27 cellular contexts compared by ENCODE assay signal in genomic region chr16:2030036-2030435, GRCh38. TPM values are rescaled to one million over a fixed set of nuclear protein-coding genes. Genes with fewer than 3 reads are reported as not detected.
DNase-seq lines count a peak whose midpoint lies in the region; ATAC-seq and TF ChIP-seq lines count a peak whose summit lies in the region.
"Had no signal": no experiment of that assay in that cellular context is flagged by ENCODE, and none has a peak within 500 bp of the region (broad histone marks: within the 10 kb centered on the region; RNA-seq: fewer than 3 reads in every experiment).

No MANE protein-coding gene starts in this region.

- no peak overlapping the region for H3K23ac ChIP-seq in mesenchymal stem cell (ENCODE audit: low read length in 2 of 2)

- H3K9me2 ChIP-seq in hepatocyte (replicated peaks; ENCODE audit: insufficient read depth), result no peaks in the 10 kb centered on the region
- H3K9me2 ChIP-seq: SK-N-SH had no signal

- H2AK5ac ChIP-seq in mesenchymal stem cell (ENCODE audit: low read length, severe bottlenecking), result peak overlapping the region; percentile 72

- H3K9me3 ChIP-seq in Panc1 (ENCODE audit: control insufficient read depth, insufficient read depth, low read depth, low read length), result no peaks in the 10 kb centered on the region
- no peaks in the 10 kb centered on the region for H3K9me3 ChIP-seq in mesenchymal stem cell (ENCODE audit: control insufficient read depth, low read length)
- H3K9me3 ChIP-seq in subcutaneous abdominal adipose tissue (ENCODE audit: control insufficient read depth in 5 of 5, low read length in 5 of 5), result no peaks in the 10 kb centered on the region
- no peaks in the 10 kb centered on the region for H3K9me3 ChIP-seq in hepatocyte (ENCODE audit: low read depth)
- H3K9me3 ChIP-seq: SK-N-SH, thyroid gland had no signal

- POLR2A ChIA-PET in Panc1 (lab: Charles Lee), result no interaction called here

- no peak for ATAC-seq in Panc1
- ATAC-seq: effector memory CD8-positive, alpha-beta T cell; GM23338 had no signal

- H3K27me3 ChIP-seq in Panc1 (ENCODE audit: control insufficient read depth, insufficient read depth, low read length) (no peaks in the 10 kb centered on the region), mesenchymal stem cell (ENCODE audit: control insufficient read depth in 1 of 2, insufficient read depth in 1 of 2, low read length in 2 of 2) (peaks cover 0 to 15% of the 10 kb centered on the region in 2 experiments), subcutaneous abdominal adipose tissue (ENCODE audit: control insufficient read depth in 5 of 5, insufficient read depth in 4 of 5, low read length in 5 of 5) (no peaks in the 10 kb centered on the region), hepatocyte (no peaks in the 10 kb centered on the region)
- H3K27me3 ChIP-seq: thyroid gland had no signal

- no peak for TF ChIP-seq CTCF in Panc1 (IDR thresholded peaks at IDR 0.05)
- no peak for TF ChIP-seq CTCF in chondrocyte (IDR thresholded peaks at IDR 0.05)
- no peak for TF ChIP-seq CTCF in hepatocyte (IDR thresholded peaks at IDR 0.05; ENCODE audit: poor library complexity)

- H4K8ac ChIP-seq in mesenchymal stem cell (ENCODE audit: low read length), result peak overlapping the region; percentile 42

- peaks cover 7% of the 10 kb centered on the region for H3K79me1 ChIP-seq in mesenchymal stem cell (replicated peaks; ENCODE audit: low read length, poor library complexity, severe bottlenecking)

- H2BK15ac ChIP-seq in mesenchymal stem cell (ENCODE audit: low read depth, poor library complexity, severe bottlenecking), result no peak overlapping the region

- no peak overlapping the region for H2BK120ac ChIP-seq in mesenchymal stem cell (ENCODE audit: low read depth, low read length)

- no peak overlapping the region for H3K9ac ChIP-seq in mesenchymal stem cell (ENCODE audit: low read length)
- no peak overlapping the region for H3K9ac ChIP-seq in subcutaneous abdominal adipose tissue (ENCODE audit: low read length in 5 of 5)
- H3K9ac ChIP-seq: SK-N-SH had no signal

- H3K14ac ChIP-seq in mesenchymal stem cell (ENCODE audit: low read length in 2 of 2), result no peak overlapping the region

- H3K4ac ChIP-seq in mesenchymal stem cell (ENCODE audit: low read depth in 1 of 2, low read length in 2 of 2), result no peak overlapping the region

- no peak overlapping the region for H3K18ac ChIP-seq in mesenchymal stem cell (ENCODE audit: low read depth in 1 of 2, low read length in 2 of 2)

- H3K27ac ChIP-seq in Panc1 (ENCODE audit: low read length) (peak overlapping the region; percentile 95), mesenchymal stem cell (ENCODE audit: low read length, poor library complexity, severe bottlenecking) (no peak overlapping the region), subcutaneous abdominal adipose tissue (ENCODE audit: low read depth, low read length) (peak overlapping the region; percentile 86), hepatocyte (no peak overlapping the region)

- no peaks in the 10 kb centered on the region for H3K27me3 Mint-ChIP-seq in chondrocyte (ENCODE audit: low read depth)
- H3K27me3 Mint-ChIP-seq: CD8-positive, alpha-beta memory T cell; effector memory CD8-positive, alpha-beta T cell had no signal

- peaks cover 26% of the 10 kb centered on the region for H3K79me2 ChIP-seq in hepatocyte

- no peaks in the 10 kb centered on the region for H3K36me3 Mint-ChIP-seq in chondrocyte (ENCODE audit: low read depth)
- H3K36me3 Mint-ChIP-seq: brain; CD8-positive, alpha-beta memory T cell had no signal

- peaks cover 8% of the 10 kb centered on the region for H4K20me1 ChIP-seq in hepatocyte (ENCODE audit: insufficient read depth, poor library complexity, severe bottlenecking)

- H2AFZ ChIP-seq in mesenchymal stem cell (ENCODE audit: low read depth, low read length), result no peak overlapping the region
- H2AFZ ChIP-seq in hepatocyte, result no peak overlapping the region
- H2AFZ ChIP-seq: GM23338 had no signal

- H3K36me3 ChIP-seq in Panc1 (ENCODE audit: control insufficient read depth, insufficient read depth, low read length), result no peaks in the 10 kb centered on the region
- peaks cover 0 to 41% of the 10 kb centered on the region in 2 experiments for H3K36me3 ChIP-seq in mesenchymal stem cell (ENCODE audit: control insufficient read depth in 1 of 2, insufficient read depth in 2 of 2, low read depth in 1 of 2, low read length in 2 of 2)
- peaks cover 0 to 10% (median 7%) of the 10 kb centered on the region in 5 donors for H3K36me3 ChIP-seq in subcutaneous abdominal adipose tissue (ENCODE audit: control insufficient read depth in 5 of 5, insufficient read depth in 5 of 5, low read length in 5 of 5)
- H3K36me3 ChIP-seq in hepatocyte (replicated peaks; ENCODE audit: insufficient read depth, low read depth), result no peaks in the 10 kb centered on the region
- H3K36me3 ChIP-seq: thyroid gland had no signal

- H2BK12ac ChIP-seq in mesenchymal stem cell (ENCODE audit: low read length in 2 of 2), result no peak overlapping the region

- H3K27ac Mint-ChIP-seq in chondrocyte (ENCODE audit: unreplicated experiment), result no peak overlapping the region
- H3K27ac Mint-ChIP-seq: activated CD4-positive, alpha-beta T cell treated with anti-CD3 and anti-CD28 coated beads, Interleukin-2, amount 10 ng/mL, durations not matched to agents 24 days and 14 days; brain; effector memory CD8-positive, alpha-beta T cell; GM23338 had no signal

- peak overlapping the region; percentile 55 for H4K91ac ChIP-seq in mesenchymal stem cell (ENCODE audit: low read length)

- intact Hi-C loops in Panc1 (cut with micrococcal nuclease; ENCODE audit: unreplicated experiment), result no loop called here

- CTCF ChIA-PET in Panc1 (lab: Charles Lee), result no interaction called here

- no peaks in the 10 kb centered on the region for H3K9me3 Mint-ChIP-seq in chondrocyte (ENCODE audit: low read depth)
- H3K9me3 Mint-ChIP-seq: activated CD4-positive, alpha-beta T cell treated with anti-CD3 and anti-CD28 coated beads, Interleukin-2, amount 10 ng/mL, durations not matched to agents 24 days and 14 days; CD8-positive, alpha-beta memory T cell; effector memory CD8-positive, alpha-beta T cell; GM23338 had no signal

- WGBS in mesenchymal stem cell, result 80% methylated on average over 11 of the region's 11 CpGs
- WGBS in hepatocyte (ENCODE audit: low lambda C conversion rate, missing lambda C conversion rate), result 90% methylated on average over 11 of the region's 11 CpGs

- in situ Hi-C loops in Panc1 (cut with HindIII; ENCODE audit: low pct_unique_long_range_greater_than_20kb, low sequenced_read_pairs), result no loop called here

- peaks cover 48% of the 10 kb centered on the region for H3K4me1 Mint-ChIP-seq in chondrocyte (ENCODE audit: low read depth)
- H3K4me1 Mint-ChIP-seq: activated CD4-positive, alpha-beta T cell treated with anti-CD3 and anti-CD28 coated beads, Interleukin-2, amount 10 ng/mL, durations not matched to agents 24 days and 14 days had no signal

- H3K4me2 ChIP-seq in mesenchymal stem cell (ENCODE audit: low read length, poor library complexity, severe bottlenecking) (no peak overlapping the region), hepatocyte (no peak overlapping the region)
- H3K4me2 ChIP-seq: GM23338, SK-N-SH had no signal

- H2BK5ac ChIP-seq in mesenchymal stem cell (ENCODE audit: low read depth, low read length, poor library complexity, severe bottlenecking), result peak overlapping the region; percentile 8

- no peak overlapping the region for H3K4me3 Mint-ChIP-seq in chondrocyte (ENCODE audit: unreplicated experiment)
- H3K4me3 Mint-ChIP-seq: activated CD4-positive, alpha-beta T cell treated with anti-CD3 and anti-CD28 coated beads, Interleukin-2, amount 10 ng/mL, durations not matched to agents 24 days and 14 days; effector memory CD8-positive, alpha-beta T cell; GM23338 had no signal

- peaks cover 75% of the 10 kb centered on the region for H3K4me1 ChIP-seq in Panc1 (ENCODE audit: control insufficient read depth, insufficient read depth, low read length)
- H3K4me1 ChIP-seq in mesenchymal stem cell (ENCODE audit: control insufficient read depth, insufficient read depth, low read depth, low read length), result peaks cover 74% of the 10 kb centered on the region
- H3K4me1 ChIP-seq in subcutaneous abdominal adipose tissue (ENCODE audit: control insufficient read depth in 5 of 5, insufficient read depth in 5 of 5, low read length in 5 of 5), result peaks cover 6 to 88% (median 68%) of the 10 kb centered on the region in 5 donors
- H3K4me1 ChIP-seq in hepatocyte (ENCODE audit: insufficient read depth), result peaks cover 40% of the 10 kb centered on the region

- no TSS peak for BruUV-seq in Panc1 (replicated peaks; lab: Mats Ljungman, UMichigan)

- H3K4me3 ChIP-seq in Panc1 (ENCODE audit: low read depth in 2 of 2, low read length in 2 of 2) (no peak overlapping the region), mesenchymal stem cell (ENCODE audit: insufficient read depth in 1 of 2, low read depth in 1 of 2, low read length in 2 of 2) (no peak overlapping the region), subcutaneous abdominal adipose tissue (ENCODE audit: low read depth in 1 of 5, low read length in 5 of 5) (peak overlapping the region in 3 of 5 donors; percentile 80 to 89 (median 82)), hepatocyte (no peak overlapping the region)
- H3K4me3 ChIP-seq: GM23338 had no signal

- DNase-seq in Panc1 (ENCODE audit: low read depth, low spot score) (no peak), chondrocyte (ENCODE audit: low spot score) (peak; percentile 54), mesenchymal stem cell (no peak), DMS 273 treated with DMSO at 0.1 percent for 48 hours (lab: John Stamatoyannopoulos, UW) (no peak), glomerular visceral epithelial cell (ENCODE audit: extremely low spot score) (no peak), NOMO-1 (lab: John Stamatoyannopoulos, UW; ENCODE audit: unreplicated experiment in 2 of 2) (no peak), hepatocyte (ENCODE audit: low spot score) (no peak)
- DNase-seq: activated CD4-positive, alpha-beta T cell treated with anti-CD3 and anti-CD28 coated beads, Interleukin-2, amount 10 ng/mL, durations not matched to agents 24 days and 14 days; activated naive CD4-positive, alpha-beta T cell; activated T-cell treated with anti-CD3 and anti-CD28 coated beads, Interleukin-2, amount 50 U/mL, for 48 hours; CD8-positive, alpha-beta memory T cell; DMS53; effector memory CD8-positive, alpha-beta T cell; foreskin melanocyte; Kasumi-1; MV-4-11; NCI-H1694 treated with DMSO at 0.1 percent for 48 hours; NCI-H69; nucleus accumbens; SK-N-SH; stimulated activated CD4-positive, alpha-beta T cell treated with anti-CD3 and anti-CD28 coated beads, Interleukin-4, amount 100 ng/mL, for 4 hours; stimulated activated naive CD4-positive, alpha-beta T cell treated with Interleukin-2 at 50 U/mL for 16 hours; T-helper 2 cell; thyroid gland had no signal

RNA-seq across cellular contexts. Expression of gene NHERF2, which starts 3.3 kb away (rescaled TPM):
- total RNA-seq in Panc1 (2021; ENCODE audit: unreplicated experiment), result 174 TPM
- 287 TPM for polyA plus RNA-seq in Panc1 (2012; ENCODE audit: insufficient read length)
- 61.5 to 89.4 TPM (median 87.0 TPM) in 3 replicates for total RNA-seq in chondrocyte
- 64.6 TPM for polyA plus RNA-seq in mesenchymal stem cell (2013, experiment 1 of 2)
- 62.5 TPM for polyA plus RNA-seq in mesenchymal stem cell (2013, experiment 2 of 2)
- 25.9 and 29.6 TPM in 2 replicates for total RNA-seq in hepatocyte
- polyA plus RNA-seq in hepatocyte, result 37.7 and 43.8 TPM in 2 replicates

RNA-seq across cellular contexts. Expression of gene NPW, which starts 10.5 kb away (rescaled TPM):
- total RNA-seq in Panc1 (2021; ENCODE audit: unreplicated experiment), result 15.3 TPM
- polyA plus RNA-seq in Panc1 (2012; ENCODE audit: insufficient read length), result 42.9 TPM
- 1.1 to 3.7 TPM (median 2.5 TPM) in 3 replicates for total RNA-seq in chondrocyte
- 0.59 TPM for polyA plus RNA-seq in mesenchymal stem cell (2013, experiment 1 of 2)
- 0.71 TPM for polyA plus RNA-seq in mesenchymal stem cell (2013, experiment 2 of 2)
- 2.7 and 4.1 TPM in 2 replicates for total RNA-seq in hepatocyte
- polyA plus RNA-seq in hepatocyte, result 45.2 and 57.6 TPM in 2 replicates
- polyA plus RNA-seq: CD8-positive, alpha-beta memory T cell had no signal

RNA-seq across cellular contexts. Expression of gene NTHL1, which starts 17.6 kb away (rescaled TPM):
- total RNA-seq in Panc1 (2021; ENCODE audit: unreplicated experiment) (39.8 TPM), chondrocyte (12.6 to 15.4 TPM (median 14.2 TPM) in 3 replicates), hepatocyte (19.6 and 20.2 TPM in 2 replicates)
- 71.0 TPM for polyA plus RNA-seq in Panc1 (2012; ENCODE audit: insufficient read length)
- polyA plus RNA-seq in mesenchymal stem cell (2013, experiment 1 of 2), result 16.3 TPM
- polyA plus RNA-seq in mesenchymal stem cell (2013, experiment 2 of 2), result 16.9 TPM
- 23.4 and 28.5 TPM in 2 replicates for polyA plus RNA-seq in hepatocyte

RNA-seq across cellular contexts. Expression of gene TSC2, which starts 17.7 kb away (rescaled TPM):
- total RNA-seq in Panc1 (2021; ENCODE audit: unreplicated experiment) (115 TPM), chondrocyte (107 to 158 TPM (median 108 TPM) in 3 replicates), hepatocyte (39.5 and 41.8 TPM in 2 replicates)
- polyA plus RNA-seq in Panc1 (2012; ENCODE audit: insufficient read length), result 138 TPM
- 55.7 TPM for polyA plus RNA-seq in mesenchymal stem cell (2013, experiment 1 of 2)
- polyA plus RNA-seq in mesenchymal stem cell (2013, experiment 2 of 2), result 59.1 TPM
- 78.7 and 113 TPM in 2 replicates for polyA plus RNA-seq in hepatocyte

RNA-seq across cellular contexts. Expression of gene ZNF598, which starts 20.4 kb away (rescaled TPM):
- total RNA-seq in Panc1 (2021; ENCODE audit: unreplicated experiment), result 85.7 TPM
- 64.6 TPM for polyA plus RNA-seq in Panc1 (2012; ENCODE audit: insufficient read length)
- 39.0 to 43.4 TPM (median 41.7 TPM) in 3 replicates for total RNA-seq in chondrocyte
- polyA plus RNA-seq in mesenchymal stem cell (2013, experiment 1 of 2), result 23.8 TPM
- 21.1 TPM for polyA plus RNA-seq in mesenchymal stem cell (2013, experiment 2 of 2)
- 22.8 and 42.6 TPM in 2 replicates for total RNA-seq in hepatocyte
- polyA plus RNA-seq in hepatocyte, result 29.5 and 36.8 TPM in 2 replicates

Comparison
In these comparisons a context has a peak if more than half of its experiments do, and no peak if none do; other contexts are left out.
1. H3K27ac ChIP-seq: peak in Panc1 (single experiment) and subcutaneous abdominal adipose tissue (single experiment); none in mesenchymal stem cell (single experiment) and hepatocyte (single experiment).
2. H3K4me3 ChIP-seq: peak in subcutaneous abdominal adipose tissue (3 of 5); none in Panc1 (0 of 2), mesenchymal stem cell (0 of 2) and hepatocyte (single experiment).